24 cellular contexts compared by ENCODE assay signal in genomic region chr7:153590136-153590535, GRCh38.
"Had no signal": no experiment of that assay in that cellular context is flagged by ENCODE, and none has a peak within 500 bp of the region (broad histone marks: within the 10 kb centered on the region; RNA-seq: fewer than 3 reads in every experiment).

No MANE protein-coding gene starts in this region.

- H3K4me1 ChIP-seq: left ventricle myocardium inferior, pancreas, prostate gland, sigmoid colon, spleen, tibial nerve, upper lobe of left lung had no signal

- H3K79me2 ChIP-seq: hepatocyte had no signal

- DNase-seq: islet precursor cell; left ventricle myocardium inferior; midbrain; mucosa of descending colon; naive thymus-derived CD4-positive, alpha-beta T cell; pancreas; posterior cingulate gyrus; retina; sigmoid colon; small intestine; spleen; stimulated activated CD4-positive, alpha-beta T cell treated with anti-CD3 and anti-CD28 coated beads, Interleukin-4, amount 100 ng/mL, for 24 hours; stimulated activated CD8-positive, alpha-beta memory T cell treated with anti-CD3 and anti-CD28 coated beads, Interleukin-4, amount 100 ng/mL, for 48 hours; stimulated activated naive CD4-positive, alpha-beta T cell treated with Interleukin-2 at 50 U/mL for 16 hours; stimulated activated naive CD8-positive, alpha-beta T cell treated with anti-CD3 and anti-CD28 coated beads, Interleukin-15, amount 100 ng/mL, for 72 hours; substantia nigra had no signal

- H3K4me2 ChIP-seq: hepatocyte had no signal

- H3K27me3 ChIP-seq: hepatocyte, pancreas, sigmoid colon, spleen, tibial nerve, upper lobe of left lung had no signal

- FAIRE-seq: pancreas, small intestine had no signal

- H3K36me3 ChIP-seq: left ventricle myocardium inferior, pancreas, prostate gland, sigmoid colon, spleen, tibial nerve, upper lobe of left lung had no signal

- ATAC-seq: mucosa of descending colon; naive thymus-derived CD4-positive, alpha-beta T cell; natural killer cell treated with Interleukin-12 subunit alpha and Interleukin-12 subunit beta and Interleukin-15 and Interleukin-18, amount 100 ng/mL, for 72 hours; pancreas; right cardiac atrium; stimulated activated memory B cell treated with anti-CD40 and anti-IgM and Interleukin-4, amounts not matched to agents 10 μg/mL and 1 μg/mL and 100 μg/mL, for 72 hours; stimulated activated naive CD8-positive, alpha-beta T cell treated with anti-CD3 and anti-CD28 coated beads, Interleukin-15, amount 100 ng/mL, for 72 hours had no signal

- H3K27ac ChIP-seq: hepatocyte, left ventricle myocardium inferior, pancreas, prostate gland, sigmoid colon, spleen, tibial nerve, upper lobe of left lung had no signal

- H3K4me3 ChIP-seq: hepatocyte, left ventricle myocardium inferior, lung, mucosa of descending colon, pancreas, prostate gland, sigmoid colon, spleen, tibial nerve, upper lobe of left lung had no signal

- H3K9me3 ChIP-seq: left ventricle myocardium inferior, mucosa of descending colon, pancreas, prostate gland, upper lobe of left lung had no signal

- H2AFZ ChIP-seq: hepatocyte had no signal
